ENCODE assay signal across 6 cellular contexts in the genomic region with DNA sequence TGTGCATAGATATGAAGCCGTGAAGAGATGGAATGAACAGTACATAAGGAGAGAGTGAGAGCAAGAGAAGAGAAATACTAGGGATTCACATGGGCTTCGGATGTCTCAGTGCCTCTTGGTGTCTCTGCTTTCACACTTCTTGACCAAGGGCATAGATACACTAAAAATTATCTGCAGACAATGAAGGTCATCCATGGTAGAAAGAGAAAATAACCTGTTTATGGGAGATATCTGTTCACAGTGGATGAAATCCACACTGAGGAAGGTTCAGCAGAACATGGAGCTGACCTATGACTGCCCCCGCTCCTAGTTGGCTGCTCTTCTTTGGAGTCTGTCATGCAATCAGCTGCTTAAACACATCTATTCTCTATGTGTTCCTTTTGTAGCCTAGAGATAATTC. TPM values are rescaled to one million over a fixed set of nuclear protein-coding genes. Genes with fewer than 3 reads are reported as not detected.
"Had no signal": no experiment of that assay in that cellular context is flagged by ENCODE, and none has a peak within 500 bp of the region (broad histone marks: within the 10 kb centered on the region; RNA-seq: fewer than 3 reads in every experiment).

No MANE protein-coding gene starts in this region.

RNA-seq across cellular contexts. Expression of gene AKR1C2, which starts 34.4 kb away (rescaled TPM):
- total RNA-seq: activated naive CD4-positive, alpha-beta T cell treated with anti-CD3 and anti-CD28 coated beads, Interleukin-2, amount 50 U/mL, for 72 hours; activated naive CD8-positive, alpha-beta T cell treated with anti-CD3 and anti-CD28 coated beads for 36 hours; activated naive CD8-positive, alpha-beta T cell treated with anti-CD3 and anti-CD28 coated beads, Interleukin-2, amount 10 ng/mL, durations not matched to agents 7 days and 5 days; activated T-helper 1 cell treated with anti-CD3 and anti-CD28 coated beads, Interleukin-12 subunit alpha, Interleukin-12 subunit beta, Interleukin-2, Interleukin-4 antibody, amounts not matched to agents 30 ng/mL and 10 ng/mL and 1 ng/mL, durations not matched to agents 14 hours and 24 hours and 36 hours; activated T-helper 17 cell treated with anti-CD3 and anti-CD28 coated beads, Interleukin-2, amount 50 U/mL, for 72 hours; activated T-helper 2 cell treated with anti-CD3 and anti-CD28 coated beads, Interferon-gamma antibody, Interleukin-2, Interleukin-4, amounts not matched to agents 10 μg/mL and 5 μg/mL and 100 μg/mL, durations not matched to agents 14 hours and 24 hours and 36 hours had no signal
